In genomic region chr3:112628038-112628437, GRCh38 we compare ENCODE assay signal across 12 cellular contexts. TPM values are rescaled to one million over a fixed set of nuclear protein-coding genes. Genes with fewer than 3 reads are reported as not detected.
DNase-seq lines count a peak whose midpoint lies in the region; ATAC-seq, FAIRE-seq and TF ChIP-seq lines count a peak whose summit lies in the region.
"Had no signal": no experiment of that assay in that cellular context is flagged by ENCODE, and none has a peak within 500 bp of the region (broad histone marks: within the 10 kb centered on the region; RNA-seq: fewer than 3 reads in every experiment).

No MANE protein-coding gene starts in this region.

- no peak for FAIRE-seq in GM12892 (lab: Jason Lieb, UNC)

- H3K27ac ChIP-seq in osteoblast (ENCODE audit: low read depth, low read length): peak overlapping the region; percentile 14
- H3K27ac ChIP-seq: body of pancreas, hepatocyte had no signal

- no peak overlapping the region for H3K4me3 ChIP-seq in osteoblast (ENCODE audit: insufficient read depth, low read length)
- H3K4me3 ChIP-seq: body of pancreas, hepatocyte had no signal

- H3K4me1 ChIP-seq in osteoblast (ENCODE audit: insufficient read depth, low read length): peaks cover 61% of the 10 kb centered on the region
- H3K4me1 ChIP-seq: body of pancreas had no signal

- H4K20me1 ChIP-seq in osteoblast (ENCODE audit: insufficient read depth, low read length): peaks cover 40% of the 10 kb centered on the region

- H2AFZ ChIP-seq in osteoblast (ENCODE audit: low read length): no peak overlapping the region
- H2AFZ ChIP-seq: hepatocyte had no signal

- H3K36me3 ChIP-seq in osteoblast (ENCODE audit: insufficient read depth, low read length): peaks cover 95% of the 10 kb centered on the region

- H3K79me2 ChIP-seq in osteoblast (ENCODE audit: insufficient read depth, low read length): peaks cover 81% of the 10 kb centered on the region
- H3K79me2 ChIP-seq: hepatocyte had no signal

- DNase-seq in COR-L47 (lab: John Stamatoyannopoulos, UW): peak; percentile 64
- peak; percentile 8 to 84 (median 50) for DNase-seq in NCI-H1417 (lab: John Stamatoyannopoulos, UW)
- DNase-seq in NCI-H82 treated with DMSO at 0.1 percent for 48 hours (lab: John Stamatoyannopoulos, UW; ENCODE audit: unreplicated experiment): peak; percentile 82
- DNase-seq in osteoblast (ENCODE audit: insufficient read length, low spot score, missing footprints): no peak
- no peak for DNase-seq in superior temporal gyrus (ENCODE audit: extremely low spot score)
- DNase-seq in GM12892 (ENCODE audit: insufficient read length): no peak
- no peak for DNase-seq in NCI-H2171 treated with DMSO at 0.1 percent for 48 hours (lab: John Stamatoyannopoulos, UW)
- DNase-seq: body of pancreas, Calu3, left colon had no signal

- no peak for TF ChIP-seq CTCF in osteoblast (IDR thresholded peaks at IDR 0.05; ENCODE audit: extremely low read depth, low read depth, low read length)

- H3K27me3 ChIP-seq in osteoblast (ENCODE audit: insufficient read depth, low read length): no peaks in the 10 kb centered on the region
- H3K27me3 ChIP-seq: body of pancreas, hepatocyte had no signal

- no peak overlapping the region for H3K4me2 ChIP-seq in osteoblast (ENCODE audit: insufficient read depth, low read length)
- H3K4me2 ChIP-seq: hepatocyte had no signal

- ATAC-seq in GM18517 (IDR thresholded peaks at IDR 0.05; ENCODE audit: unreplicated experiment): no peak
- ATAC-seq: body of pancreas, left colon had no signal

- no peaks in the 10 kb centered on the region for H3K9me3 ChIP-seq in osteoblast (ENCODE audit: low read depth, low read length)
- H3K9me3 ChIP-seq: body of pancreas had no signal

- TF ChIP-seq POLR2A in GM12892 (IDR thresholded peaks at IDR 0.05; ENCODE audit: low read depth, low read length): no peak

RNA-seq across cellular contexts. Expression of gene CCDC80, which starts 12.9 kb away (rescaled TPM):
- total RNA-seq in osteoblast: 564 and 657 TPM in 2 replicates
- polyA plus RNA-seq in GM12892 (2012; ENCODE audit: missing spikeins): 0.17 TPM

Comparison
In these comparisons a context has a peak if more than half of its experiments do, and no peak if none do; other contexts are left out.
1. DNase-seq: peak in COR-L47 (single experiment), NCI-H1417 (3 of 3) and NCI-H82 treated with DMSO at 0.1 percent for 48 hours (single experiment); none in osteoblast (single experiment), superior temporal gyrus (single experiment), GM12892 (single experiment) and NCI-H2171 treated with DMSO at 0.1 percent for 48 hours (single experiment).